ENCODE assay signal across 11 cellular contexts in the genomic region with DNA sequence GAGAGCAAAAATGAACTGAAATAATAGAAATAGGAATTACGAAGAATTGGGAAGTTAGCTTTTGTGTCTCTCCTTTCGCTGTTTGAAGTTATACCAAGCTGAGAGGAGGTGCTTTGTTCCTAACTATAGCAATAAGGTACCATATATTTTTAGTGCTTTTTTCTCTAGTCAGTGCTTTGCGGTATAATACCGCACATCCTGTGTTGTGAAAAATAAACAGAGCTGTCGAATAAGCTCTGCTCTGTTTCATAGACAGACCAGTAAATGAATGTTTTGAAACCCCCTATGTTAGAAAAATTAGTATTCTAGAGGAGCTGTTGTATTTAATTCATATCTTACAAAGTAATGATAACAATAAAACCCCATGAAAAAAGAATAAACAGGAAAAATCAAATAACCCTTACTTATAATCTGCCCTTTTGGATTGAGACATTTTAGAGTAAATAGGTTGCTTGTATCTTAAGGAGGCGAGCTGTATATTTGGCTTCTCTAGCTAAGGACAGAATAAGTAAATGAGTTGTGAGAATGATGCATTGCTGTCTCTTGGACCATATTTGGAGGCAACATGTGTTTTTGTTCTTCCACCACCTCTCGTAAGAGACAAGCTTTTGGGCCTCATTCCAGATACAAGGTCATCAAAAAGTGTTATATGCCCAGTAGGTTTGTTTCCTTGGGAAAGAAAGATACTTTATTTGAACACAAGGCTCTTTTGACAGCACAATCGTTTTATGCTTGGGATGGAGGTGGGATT.
DNase-seq lines count a peak whose midpoint lies in the region; ATAC-seq and TF ChIP-seq lines count a peak whose summit lies in the region.
"Had no signal": no experiment of that assay in that cellular context is flagged by ENCODE, and none has a peak within 500 bp of the region (broad histone marks: within the 10 kb centered on the region; RNA-seq: fewer than 3 reads in every experiment).

No MANE protein-coding gene starts in this region.

- CTCF ChIA-PET in activated naive CD4-positive, alpha-beta T cell treated with anti-CD3 and anti-CD28 coated beads for 36 hours (lab: Charles Lee), result interaction anchor here (0.6 to 4.3 kb wide), 16 partner anchors 14 to 525 kb away, joined by 3 to 38 read pairs (median 4); no protein-coding TSS in a partner anchor
- CTCF ChIA-PET in activated CD4-positive, alpha-beta memory T cell treated with anti-CD3 and anti-CD28 coated beads for 36 hours (lab: Charles Lee), result interaction anchor here (0.6 to 11.9 kb wide), 12 partner anchors 10 to 486 kb away, joined by 3 to 137 read pairs (median 4); no protein-coding TSS in a partner anchor

- no peak overlapping the region for H3K27ac Mint-ChIP-seq in activated naive CD4-positive, alpha-beta T cell treated with anti-CD3 and anti-CD28 coated beads for 36 hours
- peak overlapping the region; percentile 32 for H3K27ac Mint-ChIP-seq in activated CD4-positive, alpha-beta memory T cell treated with anti-CD3 and anti-CD28 coated beads for 36 hours

- H3K27me3 Mint-ChIP-seq in activated naive CD4-positive, alpha-beta T cell treated with anti-CD3 and anti-CD28 coated beads for 36 hours (ENCODE audit: low read depth), result no peaks in the 10 kb centered on the region
- no peaks in the 10 kb centered on the region for H3K27me3 Mint-ChIP-seq in activated CD4-positive, alpha-beta memory T cell treated with anti-CD3 and anti-CD28 coated beads for 36 hours

- no peak for TF ChIP-seq POLR2A in gastroesophageal sphincter (IDR thresholded peaks at IDR 0.05)

- peaks cover 46% of the 10 kb centered on the region for H3K36me3 Mint-ChIP-seq in activated naive CD4-positive, alpha-beta T cell treated with anti-CD3 and anti-CD28 coated beads for 36 hours (ENCODE audit: low read depth)
- peaks cover 14% of the 10 kb centered on the region for H3K36me3 Mint-ChIP-seq in activated CD4-positive, alpha-beta memory T cell treated with anti-CD3 and anti-CD28 coated beads for 36 hours

- no peaks in the 10 kb centered on the region for H3K9me3 ChIP-seq in gastroesophageal sphincter

- no peaks in the 10 kb centered on the region for H3K27me3 ChIP-seq in gastroesophageal sphincter

- no peaks in the 10 kb centered on the region for H3K9me3 Mint-ChIP-seq in activated naive CD4-positive, alpha-beta T cell treated with anti-CD3 and anti-CD28 coated beads for 36 hours
- H3K9me3 Mint-ChIP-seq in activated CD4-positive, alpha-beta memory T cell treated with anti-CD3 and anti-CD28 coated beads for 36 hours, result no peaks in the 10 kb centered on the region

- peaks cover 0 to 29% of the 10 kb centered on the region in 2 donors for H3K36me3 ChIP-seq in gastroesophageal sphincter

- 27 to 34% methylated on average over 8 of the region's 8 CpGs for WGBS in gastroesophageal sphincter (ENCODE audit: low coverage in 1 of 2), 2 donors

- no peak for TF ChIP-seq EP300 in gastroesophageal sphincter (IDR thresholded peaks at IDR 0.05)

- DNase-seq in activated naive CD4-positive, alpha-beta T cell treated with anti-CD3 and anti-CD28 coated beads for 36 hours, result peak; percentile 47
- no peak for DNase-seq in activated naive CD4-positive, alpha-beta T cell treated with Interleukin-2 at 50 U/mL for 16 hours
- DNase-seq in activated CD4-positive, alpha-beta memory T cell treated with anti-CD3 and anti-CD28 coated beads for 36 hours, result no peak
- DNase-seq in substantia nigra (lab: John Stamatoyannopoulos, UW) (no peak), Ammon's horn (ENCODE audit: low spot score) (no peak), dedifferentiated amniotic fluid mesenchymal stem cell (ENCODE audit: extremely low spot score) (no peak)
- no peak for DNase-seq in NK-92 treated with Interleukin-12 subunit alpha and Interleukin-12 subunit beta, amount 100 ng/mL, for 24 hours (lab: John Stamatoyannopoulos, UW)
- DNase-seq: cerebellar nuclear complex, KG1, NCI-H526 had no signal

- peaks cover 18 to 63% (median 18%) of the 10 kb centered on the region in 3 donors for H3K4me1 ChIP-seq in gastroesophageal sphincter

- H3K4me3 Mint-ChIP-seq in activated naive CD4-positive, alpha-beta T cell treated with anti-CD3 and anti-CD28 coated beads for 36 hours, result no peak overlapping the region
- H3K4me3 Mint-ChIP-seq in activated CD4-positive, alpha-beta memory T cell treated with anti-CD3 and anti-CD28 coated beads for 36 hours, result no peak overlapping the region

- intact Hi-C loops in activated naive CD4-positive, alpha-beta T cell treated with anti-CD3 and anti-CD28 coated beads for 36 hours (cut with micrococcal nuclease), result loop anchor here (2.0 to 5.0 kb wide), 2 partner anchors 178 to 576 kb away; partner anchors contain the start of gene CNOT11
- intact Hi-C loops in activated CD4-positive, alpha-beta memory T cell treated with anti-CD3 and anti-CD28 coated beads for 36 hours (cut with micrococcal nuclease), result loop anchor here (10.0 kb wide), 1 partner anchor 484 kb away; no protein-coding TSS in a partner anchor

- POLR2A ChIA-PET in activated CD4-positive, alpha-beta memory T cell treated with anti-CD3 and anti-CD28 coated beads for 36 hours (lab: Charles Lee), result interaction anchor here (0.8 kb wide), 1 partner anchor 353 kb away, joined by 3 read pairs; the partner anchor contains the start of gene RFX8

- no peak for TF ChIP-seq CTCF in gastroesophageal sphincter (IDR thresholded peaks at IDR 0.05)

- no peak overlapping the region for H3K4me3 ChIP-seq in gastroesophageal sphincter

- H3K4me1 Mint-ChIP-seq in activated naive CD4-positive, alpha-beta T cell treated with anti-CD3 and anti-CD28 coated beads for 36 hours (ENCODE audit: low read depth), result peaks cover 68% of the 10 kb centered on the region
- H3K4me1 Mint-ChIP-seq in activated CD4-positive, alpha-beta memory T cell treated with anti-CD3 and anti-CD28 coated beads for 36 hours (ENCODE audit: low read depth), result peaks cover 61% of the 10 kb centered on the region

- H3K27ac ChIP-seq in gastroesophageal sphincter (peak overlapping the region; percentile 39 to 68 (median 54)), substantia nigra (ENCODE audit: low read depth, low read length, poor library complexity, severe bottlenecking) (peak overlapping the region; percentile 73)

- peak; percentile 45 for ATAC-seq in gastroesophageal sphincter
